In genomic region chr7:5699951-5700384, GRCh38 we compare ENCODE assay signal across 8 cellular contexts.
DNase-seq lines count a peak whose midpoint lies in the region; ATAC-seq and TF ChIP-seq lines count a peak whose summit lies in the region.

No MANE protein-coding gene starts in this region.

- H3K18ac ChIP-seq in neuronal stem cell (ENCODE audit: low read length) = no peak overlapping the region

- no peak for TF ChIP-seq CTCF in GM06990 (IDR thresholded peaks at IDR 0.05; ENCODE audit: insufficient read depth, low read length, poor library complexity, severe bottlenecking)

- H3K4me3 ChIP-seq in GM06990 (replicated peaks; ENCODE audit: low read depth, low read length) (no peak overlapping the region), muscle layer of duodenum (ENCODE audit: low read depth in 1 of 2, low read length in 2 of 2) (no peak overlapping the region), neuronal stem cell (ENCODE audit: low read length in 2 of 2) (no peak overlapping the region)

- no CpG with 5 or more reads among the region's 6 CpGs for WGBS in neuronal stem cell (ENCODE audit: extremely low coverage in 2 of 2, insufficient read length in 2 of 2, insufficient replicate concordance in 1 of 2), 2 donors

- no peak overlapping the region for H2BK5ac ChIP-seq in neuronal stem cell (ENCODE audit: low read length)

- no peak overlapping the region for H2BK15ac ChIP-seq in neuronal stem cell (ENCODE audit: low read length)

- H3K4me3 Mint-ChIP-seq in stimulated activated naive CD8-positive, alpha-beta T cell treated with anti-CD3 and anti-CD28 coated beads, Interleukin-15, Interleukin-2, amounts not matched to agents 100 ng/mL and 50 ng/mL, for 24 hours = peak overlapping the region; percentile 56

- H2AK5ac ChIP-seq in neuronal stem cell (ENCODE audit: low read depth, low read length) = no peak overlapping the region

- H3K27me3 Mint-ChIP-seq in stimulated activated naive CD8-positive, alpha-beta T cell treated with anti-CD3 and anti-CD28 coated beads, Interleukin-15, Interleukin-2, amounts not matched to agents 100 ng/mL and 50 ng/mL, for 24 hours = no peaks in the 10 kb centered on the region

- DNase-seq in GM06990 (ENCODE audit: extremely low read depth, insufficient read length) (peak; percentile 73), NCI-H2107 (lab: John Stamatoyannopoulos, UW) (peak; percentile 83), neuronal stem cell (ENCODE audit: low spot score) (no peak), AG20443 (ENCODE audit: low spot score) (no peak)
- DNase-seq in activated naive CD4-positive, alpha-beta T cell treated with anti-CD3 and anti-CD28 coated beads, Interleukin-2, amount 50 U/mL, for 72 hours (ENCODE audit: low spot score in 2 of 2) = peak; percentile 76 to 85

- no peak overlapping the region for H3K9ac ChIP-seq in neuronal stem cell (ENCODE audit: low read depth, low read length, poor library complexity)

- H3K4me1 Mint-ChIP-seq in stimulated activated naive CD8-positive, alpha-beta T cell treated with anti-CD3 and anti-CD28 coated beads, Interleukin-15, Interleukin-2, amounts not matched to agents 100 ng/mL and 50 ng/mL, for 24 hours (ENCODE audit: low read depth) = peaks cover 95% of the 10 kb centered on the region

- no peak overlapping the region for H3K4me2 ChIP-seq in neuronal stem cell (ENCODE audit: insufficient read depth, low read length, poor library complexity, severe bottlenecking)

- peak overlapping the region; percentile 92 to 96 for H3K27ac Mint-ChIP-seq in activated naive CD4-positive, alpha-beta T cell treated with anti-CD3 and anti-CD28 coated beads, Interleukin-2, amount 50 U/mL, for 72 hours
- H3K27ac Mint-ChIP-seq in stimulated activated naive CD8-positive, alpha-beta T cell treated with anti-CD3 and anti-CD28 coated beads, Interleukin-15, Interleukin-2, amounts not matched to agents 100 ng/mL and 50 ng/mL, for 24 hours = peak overlapping the region; percentile 96

- H3K27ac ChIP-seq in muscle layer of duodenum (ENCODE audit: low read length) = peak overlapping the region; percentile 71
- H3K27ac ChIP-seq in neuronal stem cell (replicated peaks; ENCODE audit: low read length) = no peak overlapping the region

- H3K4me1 ChIP-seq in muscle layer of duodenum (ENCODE audit: control insufficient read depth in 1 of 2, insufficient read depth in 2 of 2, low read length in 2 of 2) = peaks cover 25 to 64% of the 10 kb centered on the region in 2 donors
- peaks cover 23 to 50% of the 10 kb centered on the region in 2 donors for H3K4me1 ChIP-seq in neuronal stem cell (ENCODE audit: control insufficient read depth in 2 of 2, insufficient read depth in 1 of 2, low read depth in 1 of 2, low read length in 2 of 2)

- peak; percentile 58 for ATAC-seq in GM21619 (IDR thresholded peaks at IDR 0.05; ENCODE audit: unreplicated experiment)
- peak; percentile 53 to 66 for ATAC-seq in activated naive CD4-positive, alpha-beta T cell treated with anti-CD3 and anti-CD28 coated beads, Interleukin-2, amount 50 U/mL, for 72 hours

- no peaks in the 10 kb centered on the region; the same call in none of the 2 replicates for H3K36me3 ChIP-seq in GM06990 (ENCODE audit: control insufficient read depth, insufficient read depth, low read length)
- peaks cover 8 to 10% of the 10 kb centered on the region in 2 donors for H3K36me3 ChIP-seq in muscle layer of duodenum (ENCODE audit: control insufficient read depth in 1 of 2, insufficient read depth in 2 of 2, low read length in 2 of 2)
- peaks cover 6 to 50% of the 10 kb centered on the region in 2 donors for H3K36me3 ChIP-seq in neuronal stem cell (replicated peaks in 1 of 2; ENCODE audit: control insufficient read depth in 2 of 2, insufficient read depth in 2 of 2, low read length in 2 of 2)

- H3K36me3 Mint-ChIP-seq in activated naive CD4-positive, alpha-beta T cell treated with anti-CD3 and anti-CD28 coated beads, Interleukin-2, amount 50 U/mL, for 72 hours = peaks cover 17% of the 10 kb centered on the region in 2 donors
- H3K36me3 Mint-ChIP-seq in stimulated activated naive CD8-positive, alpha-beta T cell treated with anti-CD3 and anti-CD28 coated beads, Interleukin-15, Interleukin-2, amounts not matched to agents 100 ng/mL and 50 ng/mL, for 24 hours (ENCODE audit: low read depth) = peaks cover 60% of the 10 kb centered on the region

- H3K14ac ChIP-seq in neuronal stem cell (ENCODE audit: low read length) = no peak overlapping the region

- H3K9me3 ChIP-seq in muscle layer of duodenum (ENCODE audit: control insufficient read depth in 1 of 2, low read length in 2 of 2) (no peaks in the 10 kb centered on the region), neuronal stem cell (replicated peaks in 1 of 2; ENCODE audit: control insufficient read depth in 2 of 2, insufficient read depth in 1 of 2, low read depth in 1 of 2, low read length in 2 of 2) (no peaks in the 10 kb centered on the region)

- H4K8ac ChIP-seq in neuronal stem cell (ENCODE audit: low read depth, low read length) = no peak overlapping the region

- H3K4ac ChIP-seq in neuronal stem cell (ENCODE audit: low read length) = no peak overlapping the region

- peaks cover 3% of the 10 kb centered on the region for H3K79me1 ChIP-seq in neuronal stem cell (ENCODE audit: low read depth, low read length)

- no peak overlapping the region for H3K23ac ChIP-seq in neuronal stem cell (ENCODE audit: low read depth, low read length, poor library complexity)

- no peaks in the 10 kb centered on the region for H3K9me3 Mint-ChIP-seq in activated naive CD4-positive, alpha-beta T cell treated with anti-CD3 and anti-CD28 coated beads, Interleukin-2, amount 50 U/mL, for 72 hours
- no peaks in the 10 kb centered on the region for H3K9me3 Mint-ChIP-seq in stimulated activated naive CD8-positive, alpha-beta T cell treated with anti-CD3 and anti-CD28 coated beads, Interleukin-15, Interleukin-2, amounts not matched to agents 100 ng/mL and 50 ng/mL, for 24 hours

- H4K91ac ChIP-seq in neuronal stem cell (ENCODE audit: low read depth, low read length, poor library complexity) = no peak overlapping the region

- H2BK120ac ChIP-seq in neuronal stem cell (ENCODE audit: low read depth, low read length) = no peak overlapping the region

- no peak overlapping the region for H2BK12ac ChIP-seq in neuronal stem cell (ENCODE audit: low read length)

- no peaks in the 10 kb centered on the region for H3K27me3 ChIP-seq in GM06990 (replicated peaks; ENCODE audit: control insufficient read depth, insufficient read depth, low read length)
- no peaks in the 10 kb centered on the region for H3K27me3 ChIP-seq in muscle layer of duodenum (ENCODE audit: low read depth, low read length)
- no peaks in the 10 kb centered on the region for H3K27me3 ChIP-seq in neuronal stem cell (ENCODE audit: control insufficient read depth in 3 of 3, insufficient read depth in 3 of 3, low read depth in 1 of 3, low read length in 3 of 3)

- H2AFZ ChIP-seq in neuronal stem cell (ENCODE audit: low read length) = no peak overlapping the region

Comparison
In these comparisons a context has a peak if more than half of its experiments do, and no peak if none do; other contexts are left out.
1. DNase-seq: peak in GM06990 (single experiment), NCI-H2107 (single experiment) and activated naive CD4-positive, alpha-beta T cell treated with anti-CD3 and anti-CD28 coated beads, Interleukin-2, amount 50 U/mL, for 72 hours (2 of 2); none in neuronal stem cell (single experiment) and AG20443 (single experiment).